1 cellular context compared by ENCODE assay signal in genomic region chr17:42078396-42079042, GRCh38.
TF ChIP-seq lines count a peak whose summit lies in the region.

No MANE protein-coding gene starts in this region.

TF ChIP-seq in HEK293, 187 proteins besides CTCF, POLR2A, EP300 and RAD21 (continued from another document):
- TF ChIP-seq, protein P1, sequence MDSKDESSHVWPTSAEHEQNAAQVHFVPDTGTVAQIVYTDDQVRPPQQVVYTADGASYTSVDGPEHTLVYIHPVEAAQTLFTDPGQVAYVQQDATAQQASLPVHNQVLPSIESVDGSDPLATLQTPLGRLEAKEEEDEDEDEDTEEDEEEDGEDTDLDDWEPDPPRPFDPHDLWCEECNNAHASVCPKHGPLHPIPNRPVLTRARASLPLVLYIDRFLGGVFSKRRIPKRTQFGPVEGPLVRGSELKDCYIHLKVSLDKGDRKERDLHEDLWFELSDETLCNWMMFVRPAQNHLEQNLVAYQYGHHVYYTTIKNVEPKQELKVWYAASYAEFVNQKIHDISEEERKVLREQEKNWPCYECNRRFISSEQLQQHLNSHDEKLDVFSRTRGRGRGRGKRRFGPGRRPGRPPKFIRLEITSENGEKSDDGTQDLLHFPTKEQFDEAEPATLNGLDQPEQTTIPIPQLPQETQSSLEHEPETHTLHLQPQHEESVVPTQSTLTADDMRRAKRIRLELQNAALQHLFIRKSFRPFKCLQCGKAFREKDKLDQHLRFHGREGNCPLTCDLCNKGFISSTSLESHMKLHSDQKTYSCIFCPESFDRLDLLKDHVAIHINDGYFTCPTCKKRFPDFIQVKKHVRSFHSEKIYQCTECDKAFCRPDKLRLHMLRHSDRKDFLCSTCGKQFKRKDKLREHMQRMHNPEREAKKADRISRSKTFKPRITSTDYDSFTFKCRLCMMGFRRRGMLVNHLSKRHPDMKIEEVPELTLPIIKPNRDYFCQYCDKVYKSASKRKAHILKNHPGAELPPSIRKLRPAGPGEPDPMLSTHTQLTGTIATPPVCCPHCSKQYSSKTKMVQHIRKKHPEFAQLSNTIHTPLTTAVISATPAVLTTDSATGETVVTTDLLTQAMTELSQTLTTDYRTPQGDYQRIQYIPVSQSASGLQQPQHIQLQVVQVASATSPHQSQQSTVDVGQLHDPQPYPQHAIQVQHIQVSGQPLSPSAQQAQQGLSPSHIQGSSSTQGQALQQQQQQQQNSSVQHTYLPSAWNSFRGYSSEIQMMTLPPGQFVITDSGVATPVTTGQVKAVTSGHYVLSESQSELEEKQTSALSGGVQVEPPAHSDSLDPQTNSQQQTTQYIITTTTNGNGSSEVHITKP (tag by site-specific recombination; IDR thresholded peaks at IDR 0.05), result peak; percentile 65
- TF ChIP-seq ZNF560 (tag by site-specific recombination; IDR thresholded peaks at IDR 0.05; ENCODE audit: borderline replicate concordance) (no peak), YY1 (tag by site-specific recombination; IDR thresholded peaks at IDR 0.05) (no peak), ZNF561 (tag by site-specific recombination; IDR thresholded peaks at IDR 0.05; ENCODE audit: borderline replicate concordance) (no peak), ZBTB11 (tag by site-specific recombination; conservative IDR thresholded peaks at IDR 0.05; ENCODE audit: low read depth) (no peak), GLIS1 (tag by site-specific recombination; IDR thresholded peaks at IDR 0.05) (peak; percentile 23; the same call in 1 of the 2 replicates), ZSCAN30 (tag by site-specific recombination; IDR thresholded peaks at IDR 0.05) (no peak), REST (tag by site-specific recombination; IDR thresholded peaks at IDR 0.05) (no peak), ZNF600 (tag by site-specific recombination; IDR thresholded peaks at IDR 0.05) (no peak), SCRT1 (tag by site-specific recombination; IDR thresholded peaks at IDR 0.05; ENCODE audit: borderline replicate concordance) (no peak), ZBTB1 (tag by site-specific recombination; IDR thresholded peaks at IDR 0.05) (no peak), ZNF404 (tag by site-specific recombination; IDR thresholded peaks at IDR 0.05) (no peak), TRIM28 (IDR thresholded peaks at IDR 0.05; ENCODE audit: borderline replicate concordance, low read length) (no peak)
- TF ChIP-seq, protein P2, sequence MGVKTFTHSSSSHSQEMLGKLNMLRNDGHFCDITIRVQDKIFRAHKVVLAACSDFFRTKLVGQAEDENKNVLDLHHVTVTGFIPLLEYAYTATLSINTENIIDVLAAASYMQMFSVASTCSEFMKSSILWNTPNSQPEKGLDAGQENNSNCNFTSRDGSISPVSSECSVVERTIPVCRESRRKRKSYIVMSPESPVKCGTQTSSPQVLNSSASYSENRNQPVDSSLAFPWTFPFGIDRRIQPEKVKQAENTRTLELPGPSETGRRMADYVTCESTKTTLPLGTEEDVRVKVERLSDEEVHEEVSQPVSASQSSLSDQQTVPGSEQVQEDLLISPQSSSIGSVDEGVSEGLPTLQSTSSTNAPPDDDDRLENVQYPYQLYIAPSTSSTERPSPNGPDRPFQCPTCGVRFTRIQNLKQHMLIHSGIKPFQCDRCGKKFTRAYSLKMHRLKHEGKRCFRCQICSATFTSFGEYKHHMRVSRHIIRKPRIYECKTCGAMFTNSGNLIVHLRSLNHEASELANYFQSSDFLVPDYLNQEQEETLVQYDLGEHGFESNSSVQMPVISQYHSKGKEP (tag by site-specific recombination; IDR thresholded peaks at IDR 0.05), result no peak
- TF ChIP-seq, protein P3, sequence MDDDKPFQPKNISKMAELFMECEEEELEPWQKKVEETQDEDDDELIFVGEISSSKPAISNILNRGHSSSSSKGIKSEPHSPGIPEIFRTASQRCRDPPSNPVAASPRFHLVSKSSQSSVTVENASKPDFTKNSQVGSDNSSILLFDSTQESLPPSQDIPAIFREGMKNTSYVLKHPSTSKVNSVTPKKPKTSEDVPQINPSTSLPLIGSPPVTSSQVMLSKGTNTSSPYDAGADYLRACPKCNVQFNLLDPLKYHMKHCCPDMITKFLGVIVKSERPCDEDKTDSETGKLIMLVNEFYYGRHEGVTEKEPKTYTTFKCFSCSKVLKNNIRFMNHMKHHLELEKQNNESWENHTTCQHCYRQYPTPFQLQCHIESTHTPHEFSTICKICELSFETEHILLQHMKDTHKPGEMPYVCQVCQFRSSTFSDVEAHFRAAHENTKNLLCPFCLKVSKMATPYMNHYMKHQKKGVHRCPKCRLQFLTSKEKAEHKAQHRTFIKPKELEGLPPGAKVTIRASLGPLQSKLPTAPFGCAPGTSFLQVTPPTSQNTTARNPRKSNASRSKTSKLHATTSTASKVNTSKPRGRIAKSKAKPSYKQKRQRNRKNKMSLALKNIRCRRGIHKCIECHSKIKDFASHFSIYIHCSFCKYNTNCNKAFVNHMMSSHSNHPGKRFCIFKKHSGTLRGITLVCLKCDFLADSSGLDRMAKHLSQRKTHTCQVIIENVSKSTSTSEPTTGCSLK (tag by site-specific recombination; IDR thresholded peaks at IDR 0.05), result no peak
